ENCODE assay signal across 16 cellular contexts in the genomic region with DNA sequence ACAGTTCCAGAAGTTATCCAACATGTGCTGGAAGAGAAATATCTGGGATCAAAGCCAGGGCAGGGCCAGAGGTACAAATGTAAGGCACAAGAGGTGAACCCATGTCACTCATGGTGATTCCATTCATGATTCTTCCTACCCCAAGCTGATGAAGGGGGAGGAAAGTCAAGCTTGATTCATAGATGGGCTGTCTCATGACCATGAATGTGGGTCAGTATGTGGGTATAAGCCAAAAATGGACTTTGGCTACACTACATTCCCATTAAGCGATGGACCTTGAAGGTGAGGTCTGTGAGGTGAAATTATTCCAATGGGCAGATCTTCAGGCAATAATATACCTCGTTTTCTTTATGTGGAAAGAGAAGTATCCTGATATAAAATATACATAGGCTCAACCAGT.
DNase-seq lines count a peak whose midpoint lies in the region; ATAC-seq and TF ChIP-seq lines count a peak whose summit lies in the region.
"Had no signal": no experiment of that assay in that cellular context is flagged by ENCODE, and none has a peak within 500 bp of the region (broad histone marks: within the 10 kb centered on the region; RNA-seq: fewer than 3 reads in every experiment).

No MANE protein-coding gene starts in this region.

- no peak for TF ChIP-seq POLR2A in body of pancreas (IDR thresholded peaks at IDR 0.05)

- H3K9me2 ChIP-seq in hepatocyte (replicated peaks; ENCODE audit: insufficient read depth), result no peaks in the 10 kb centered on the region

- H3K9me3 ChIP-seq in body of pancreas (no peaks in the 10 kb centered on the region), muscle layer of colon (ENCODE audit: low read length) (no peaks in the 10 kb centered on the region), hepatocyte (ENCODE audit: low read depth) (no peaks in the 10 kb centered on the region)
- H3K9me3 ChIP-seq: HAP-1 had no signal

- H2AFZ ChIP-seq in hepatocyte, result no peak overlapping the region

- peak overlapping the region; percentile 36; the same call in 1 of the 2 replicates for H3K27ac ChIP-seq in C4-2B
- H3K27ac ChIP-seq in body of pancreas, result peak overlapping the region; percentile 6 to 84 (median 54)
- H3K27ac ChIP-seq in muscle layer of colon (ENCODE audit: low read depth, low read length), result no peak overlapping the region
- no peak overlapping the region for H3K27ac ChIP-seq in hepatocyte
- H3K27ac ChIP-seq: 22Rv1, BLaER1 had no signal

- H3K79me2 ChIP-seq in hepatocyte, result no peaks in the 10 kb centered on the region

- H3K4me2 ChIP-seq in hepatocyte, result no peak overlapping the region
- H3K4me2 ChIP-seq: BLaER1 had no signal

- TF ChIP-seq CTCF in C4-2B (conservative IDR thresholded peaks at IDR 0.05), result no peak
- no peak for TF ChIP-seq CTCF in body of pancreas (IDR thresholded peaks at IDR 0.05)
- TF ChIP-seq CTCF in hepatocyte (IDR thresholded peaks at IDR 0.05; ENCODE audit: poor library complexity), result no peak

- H3K4me1 ChIP-seq in body of pancreas (peaks cover 79% of the 10 kb centered on the region), muscle layer of colon (ENCODE audit: insufficient read depth, low read length) (peaks cover 5% of the 10 kb centered on the region), hepatocyte (ENCODE audit: insufficient read depth) (no peaks in the 10 kb centered on the region)
- H3K4me1 ChIP-seq: BLaER1, HAP-1 had no signal

- H3K36me3 ChIP-seq in body of pancreas (replicated peaks in 1 of 2; ENCODE audit: insufficient read depth in 1 of 2, low read depth in 2 of 2) (no peaks in the 10 kb centered on the region), muscle layer of colon (ENCODE audit: insufficient read depth, low read length) (no peaks in the 10 kb centered on the region), hepatocyte (replicated peaks; ENCODE audit: insufficient read depth, low read depth) (no peaks in the 10 kb centered on the region)
- H3K36me3 ChIP-seq: BLaER1, HAP-1 had no signal

- 93 to 94% methylated on average over 2 of the region's 2 CpGs for WGBS in body of pancreas, 2 donors
- WGBS in hepatocyte (ENCODE audit: low lambda C conversion rate, missing lambda C conversion rate), result 94% methylated on average over 2 of the region's 2 CpGs

- no peaks in the 10 kb centered on the region for H4K20me1 ChIP-seq in hepatocyte (ENCODE audit: insufficient read depth, poor library complexity, severe bottlenecking)
- H4K20me1 ChIP-seq: BLaER1 had no signal

- H3K9ac ChIP-seq in muscle layer of colon (ENCODE audit: low read length), result peak overlapping the region; percentile 10
- H3K9ac ChIP-seq: BLaER1 had no signal

- H3K27me3 ChIP-seq in body of pancreas (no peaks in the 10 kb centered on the region), muscle layer of colon (ENCODE audit: control insufficient read depth in 1 of 2, insufficient read depth in 2 of 2, low read length in 2 of 2) (no peaks in the 10 kb centered on the region), hepatocyte (no peaks in the 10 kb centered on the region)
- H3K27me3 ChIP-seq: BLaER1 had no signal

- H3K4me3 ChIP-seq in body of pancreas (no peak overlapping the region), muscle layer of colon (ENCODE audit: low read depth in 1 of 2, low read length in 2 of 2) (no peak overlapping the region), hepatocyte (no peak overlapping the region)
- H3K4me3 ChIP-seq: BLaER1, HAP-1 had no signal

- intact Hi-C loops in body of pancreas (cut with DNase I), result no loop called here

- DNase-seq in body of pancreas (no peak), hepatocyte (ENCODE audit: low spot score) (no peak), KBM-7 (no peak), C1 segment of cervical spinal cord (lab: John Stamatoyannopoulos, UW) (no peak)
- DNase-seq: Calu3; CD4-positive, alpha-beta memory T cell; COR-L47; DMS79 treated with DMSO at 0.1 percent for 48 hours; GF-D8; GOT3; HFFc6 had no signal

- no peak for ATAC-seq in body of pancreas

- in situ Hi-C loops in KBM-7 (cut with MboI; ENCODE audit: low pct_unique_long_range_greater_than_20kb, low sequenced_read_pairs), result no loop called here

Comparison
In these comparisons a context has a peak if more than half of its experiments do, and no peak if none do; other contexts are left out.
1. H3K27ac ChIP-seq: peak in C4-2B (single experiment) and body of pancreas (4 of 4); none in muscle layer of colon (single experiment) and hepatocyte (single experiment).